15 cellular contexts compared by ENCODE assay signal in the genomic region with DNA sequence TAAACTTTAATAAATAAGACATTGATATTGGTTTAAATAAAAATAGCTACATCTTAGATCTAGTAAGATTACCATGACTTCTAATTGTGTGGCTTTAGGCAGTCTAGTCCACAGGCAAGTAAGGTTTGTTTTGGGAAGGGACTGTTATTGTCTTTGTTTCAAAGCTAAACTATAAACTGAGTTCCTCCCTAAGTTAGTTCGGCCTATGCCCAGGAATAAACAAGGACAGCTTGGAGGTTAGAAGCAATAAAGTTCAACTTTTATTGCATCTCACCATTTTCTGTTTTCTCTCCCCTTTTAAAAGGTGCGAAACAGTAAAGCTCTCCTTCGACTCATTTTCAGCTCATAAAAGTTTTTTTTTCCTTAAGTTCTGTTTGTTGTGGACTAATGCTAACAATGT.
"Had no signal": no experiment of that assay in that cellular context is flagged by ENCODE, and none has a peak within 500 bp of the region (broad histone marks: within the 10 kb centered on the region; RNA-seq: fewer than 3 reads in every experiment).

No MANE protein-coding gene starts in this region.

- H3K4me1 Mint-ChIP-seq: memory B cell; stimulated activated effector memory CD8-positive, alpha-beta T cell treated with anti-CD3 and anti-CD28 coated beads, Interleukin-12 subunit alpha, Interleukin-12 subunit beta, amount 100 ng/mL, for 72 hours had no signal

- ATAC-seq: left lung; pancreas; stimulated activated effector memory CD8-positive, alpha-beta T cell treated with anti-CD3 and anti-CD28 coated beads, Interleukin-12 subunit alpha, Interleukin-12 subunit beta, amount 100 ng/mL, for 72 hours had no signal

- H3K4me3 ChIP-seq: left lung, pancreas, SJCRH30, tibial artery had no signal

- FAIRE-seq: colon, pancreas had no signal

- H3K27me3 Mint-ChIP-seq: memory B cell had no signal

- H3K4me1 ChIP-seq: left lung, pancreas, SJCRH30, tibial artery had no signal

- H3K27me3 ChIP-seq: left lung, pancreas, SJCRH30, tibial artery had no signal

- H3K36me3 ChIP-seq: left lung, pancreas, SJCRH30, tibial artery had no signal

- H3K27ac ChIP-seq: epithelial cell of prostate, left lung, pancreas, SJCRH30, tibial artery had no signal

- DNase-seq: activated CD4-positive, alpha-beta T cell treated with anti-CD3 and anti-CD28 coated beads for 4 hours; activated naive CD4-positive, alpha-beta T cell treated with anti-CD3 and anti-CD28 coated beads for 36 hours; effector CD4-positive, alpha-beta T cell; islet precursor cell; left lung; pancreas; retina; SJCRH30; T-helper 9 cell; tibial artery had no signal

- H3K27ac Mint-ChIP-seq: activated naive CD4-positive, alpha-beta T cell treated with anti-CD3 and anti-CD28 coated beads for 36 hours; memory B cell; stimulated activated effector memory CD8-positive, alpha-beta T cell treated with anti-CD3 and anti-CD28 coated beads, Interleukin-12 subunit alpha, Interleukin-12 subunit beta, amount 100 ng/mL, for 72 hours had no signal

- H3K9me3 ChIP-seq: pancreas, SJCRH30 had no signal

- H3K36me3 Mint-ChIP-seq: stimulated activated effector memory CD8-positive, alpha-beta T cell treated with anti-CD3 and anti-CD28 coated beads, Interleukin-12 subunit alpha, Interleukin-12 subunit beta, amount 100 ng/mL, for 72 hours had no signal

- H3K4me3 Mint-ChIP-seq: activated naive CD4-positive, alpha-beta T cell treated with anti-CD3 and anti-CD28 coated beads for 36 hours; memory B cell; neural crest cell; stimulated activated effector memory CD8-positive, alpha-beta T cell treated with anti-CD3 and anti-CD28 coated beads, Interleukin-12 subunit alpha, Interleukin-12 subunit beta, amount 100 ng/mL, for 72 hours had no signal
